Comparison of ENCODE assay signal across 1 cellular context in the genomic region with DNA sequence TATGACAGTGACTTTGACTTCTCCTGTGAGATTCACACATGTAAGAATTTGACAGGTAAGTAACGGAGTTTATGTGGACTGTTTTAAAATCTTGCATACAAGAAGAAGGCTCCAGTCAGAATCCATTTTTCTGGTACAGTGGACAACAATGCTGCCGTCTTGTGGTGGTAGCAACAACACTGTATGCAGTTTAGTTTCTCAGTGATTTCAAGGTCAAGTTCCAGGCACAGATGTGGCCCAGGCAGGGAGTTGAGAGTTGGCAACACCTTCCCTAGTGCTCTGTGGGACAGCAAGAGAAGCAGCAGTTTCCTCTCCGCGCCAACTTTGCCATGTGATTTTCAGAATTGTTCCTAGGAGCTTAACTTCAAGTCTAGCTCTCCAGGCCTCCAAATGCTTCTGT.
TF ChIP-seq lines count a peak whose summit lies in the region.

No MANE protein-coding gene starts in this region.

TF ChIP-seq in H1, 55 proteins besides CTCF, POLR2A, EP300 and RAD21:
- no peak for TF ChIP-seq MAFK (IDR thresholded peaks at IDR 0.05; ENCODE audit: low read depth, low read length)
- no peak for TF ChIP-seq SP2 (IDR thresholded peaks at IDR 0.05; ENCODE audit: low read length)
- TF ChIP-seq JUND (IDR thresholded peaks at IDR 0.05; ENCODE audit: low read length), result no peak
- TF ChIP-seq RBBP5 (IDR thresholded peaks at IDR 0.05; ENCODE audit: borderline replicate concordance, low read depth, low read length), result no peak
- no peak for TF ChIP-seq SUZ12 (IDR thresholded peaks at IDR 0.05; ENCODE audit: low read length)
- no peak for TF ChIP-seq KDM1A (IDR thresholded peaks at IDR 0.05; ENCODE audit: borderline replicate concordance, low read length)
- no peak for TF ChIP-seq ZNF274 (IDR thresholded peaks at IDR 0.05; ENCODE audit: borderline replicate concordance, extremely low read depth, low read length)
- TF ChIP-seq RXRA (IDR thresholded peaks at IDR 0.05; ENCODE audit: insufficient read depth, low read depth, low read length), result no peak
- no peak for TF ChIP-seq POLR2AphosphoS5 (IDR thresholded peaks at IDR 0.05; ENCODE audit: low read depth, low read length)
- no peak for TF ChIP-seq YY1 (IDR thresholded peaks at IDR 0.05; ENCODE audit: low read depth, low read length)
- no peak for TF ChIP-seq POU5F1 (IDR thresholded peaks at IDR 0.05; ENCODE audit: low read depth, low read length)
- TF ChIP-seq CHD2 (IDR thresholded peaks at IDR 0.05; ENCODE audit: low read length), result no peak
- TF ChIP-seq BRCA1 (IDR thresholded peaks at IDR 0.05; ENCODE audit: low read depth, low read length), result no peak
- no peak for TF ChIP-seq SAP30 (IDR thresholded peaks at IDR 0.05; ENCODE audit: insufficient read depth, insufficient replicate concordance, low read length)
- no peak for TF ChIP-seq SP1 (IDR thresholded peaks at IDR 0.05; ENCODE audit: low read depth, low read length)
- no peak for TF ChIP-seq RFX5 (IDR thresholded peaks at IDR 0.05; ENCODE audit: borderline replicate concordance, low read depth, low read length)
- TF ChIP-seq JUN (IDR thresholded peaks at IDR 0.05; ENCODE audit: low read depth, low read length), result no peak
- no peak for TF ChIP-seq FOSL1 (IDR thresholded peaks at IDR 0.05; ENCODE audit: insufficient read depth, low read depth, low read length)
